ENCODE assay signal across 1 cellular context in the genomic region with DNA sequence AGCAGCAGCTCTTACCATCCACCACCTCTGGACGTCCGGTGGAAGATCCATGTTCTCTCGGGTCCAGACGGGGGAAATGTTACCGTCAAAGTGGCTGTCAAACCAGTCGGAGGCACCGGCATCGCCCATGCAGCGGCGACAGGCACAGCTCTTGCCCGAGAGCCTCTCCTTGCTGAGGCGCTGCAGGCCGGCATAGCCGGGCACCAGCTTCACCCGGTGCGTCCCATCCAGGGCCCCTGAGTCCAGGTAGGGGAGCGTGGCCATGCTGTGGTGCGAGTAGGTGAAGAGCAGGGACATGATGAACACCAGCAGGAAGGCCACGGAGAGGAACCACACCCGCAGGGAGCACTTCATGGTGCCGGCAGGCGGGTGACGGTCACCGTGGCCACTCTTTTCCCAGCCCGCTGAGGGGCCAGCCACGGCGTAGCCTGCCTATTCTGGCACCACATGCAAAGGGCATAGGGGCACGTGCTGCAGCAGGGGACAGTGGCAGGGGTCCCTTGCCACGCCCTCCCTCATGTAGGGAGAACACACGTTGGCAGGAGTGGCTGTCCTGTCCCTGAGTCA.
A peak's percentile ranks its signal among the peaks of the same experiment; 100 is the strongest.
TF ChIP-seq lines count a peak whose summit lies in the region.

No MANE protein-coding gene starts in this region.

TF ChIP-seq in HepG2, 621 proteins besides CTCF, POLR2A, EP300 and RAD21:
- peak; percentile 48; the same call in 1 of the 2 replicates for TF ChIP-seq ZC3H13 (CRISPR knock-in tag; IDR thresholded peaks at IDR 0.05)
- TF ChIP-seq SALL1 (CRISPR knock-in tag; IDR thresholded peaks at IDR 0.05) = 0 out of 2 replicates have a peak, but pooled peaks have one; percentile 13
- TF ChIP-seq ZNF12 (CRISPR knock-in tag; IDR thresholded peaks at IDR 0.05) = no peak
- peak; percentile 82 for TF ChIP-seq AGO2 (optimal IDR thresholded peaks at IDR 0.05; ENCODE audit: low read depth, low read length)
- TF ChIP-seq ZNF770 (CRISPR knock-in tag; IDR thresholded peaks at IDR 0.05) = no peak
